1 cellular context compared by ENCODE assay signal in genomic region chr1:1505366-1505798, GRCh38.
TF ChIP-seq lines count a peak whose summit lies in the region.
"Not testable (repeated sequence)": the region's sequence is repeated elsewhere in the genome, so short reads cannot be mapped to it uniquely, and the experiment has no call there.

No MANE protein-coding gene starts in this region.

TF ChIP-seq in K562, 482 proteins besides CTCF, POLR2A, EP300 and RAD21 (continues in another document):
- TF ChIP-seq ETV1 (tag; conservative IDR thresholded peaks at IDR 0.05; ENCODE audit: low read depth) (peak; percentile 94), ZNF644 (tag; IDR thresholded peaks at IDR 0.05; ENCODE audit: low read depth) (0 out of 2 replicates have a peak, but pooled peaks have one; percentile 56), ZBTB12 (CRISPR knock-in tag; IDR thresholded peaks at IDR 0.05) (peak; percentile 19; the same call in 1 of the 2 replicates), ATF1 (tag; IDR thresholded peaks at IDR 0.05) (peak; percentile 69), ZFX (CRISPR knock-in tag; IDR thresholded peaks at IDR 0.05) (peak; percentile 71), ZNF592 (IDR thresholded peaks at IDR 0.05) (peak; percentile 43; the same call in 1 of the 2 replicates), RBFOX2 (IDR thresholded peaks at IDR 0.05; ENCODE audit: low read depth, low read length) (peak; percentile 48; the same call in 1 of the 2 replicates), ETV5 (CRISPR knock-in tag; IDR thresholded peaks at IDR 0.05; ENCODE audit: low read depth) (peak; percentile 73; the same call in 1 of the 2 replicates), GABPA (tag; conservative IDR thresholded peaks at IDR 0.05; ENCODE audit: low read depth) (peak; percentile 82), LCOR (CRISPR knock-in tag; IDR thresholded peaks at IDR 0.05) (peak; percentile 67; the same call in 1 of the 2 replicates), GABPB1 (CRISPR knock-in tag; IDR thresholded peaks at IDR 0.05) (peak; percentile 58; the same call in 1 of the 2 replicates), SP1 (CRISPR knock-in tag; IDR thresholded peaks at IDR 0.05) (peak; percentile 0; the same call in 1 of the 2 replicates), VEZF1 (CRISPR knock-in tag; IDR thresholded peaks at IDR 0.05) (peak; percentile 58), CXXC5 (CRISPR knock-in tag; IDR thresholded peaks at IDR 0.05) (peak; percentile 38), ATF3 (IDR thresholded peaks at IDR 0.05) (0 out of 2 replicates have a peak, but pooled peaks have one; percentile 3), RB1 (IDR thresholded peaks at IDR 0.05; ENCODE audit: low read depth) (0 out of 2 replicates have a peak, but pooled peaks have one; percentile 17), EP400 (IDR thresholded peaks at IDR 0.05) (peak; percentile 45; the same call in 1 of the 2 replicates), ZBTB11 (CRISPR knock-in tag; IDR thresholded peaks at IDR 0.05) (peak in 1 of 3 experiments; percentile 78; a peak in 2 of 6 replicates), TOE1 (IDR thresholded peaks at IDR 0.05; ENCODE audit: borderline replicate concordance) (peak; percentile 50; the same call in 1 of the 2 replicates), ARID4B (CRISPR knock-in tag; IDR thresholded peaks at IDR 0.05) (0 out of 2 replicates have a peak, but pooled peaks have one; percentile 57), LEF1 (IDR thresholded peaks at IDR 0.05) (0 out of 2 replicates have a peak, but pooled peaks have one; percentile 1), GTF2E2 (tag; IDR thresholded peaks at IDR 0.05) (peak; percentile 71; the same call in 1 of the 2 replicates), ZNF639 (CRISPR knock-in tag; conservative IDR thresholded peaks at IDR 0.05 in 1 of 2, IDR thresholded peaks at IDR 0.05 in 1 of 2) (0 out of 4 replicates have a peak, but pooled peaks of 1 of the 2 experiments have one; percentile 48), HNRNPLL (IDR thresholded peaks at IDR 0.05; ENCODE audit: low read depth, low read length, poor library complexity, severe bottlenecking) (peak; percentile 20)
- TF ChIP-seq ATF1 (CRISPR knock-in tag; IDR thresholded peaks at IDR 0.05); ATF3 (CRISPR knock-in tag; conservative IDR thresholded peaks at IDR 0.05); TOE1 (CRISPR knock-in tag; IDR thresholded peaks at IDR 0.05; ENCODE audit: borderline replicate concordance, low read depth): not testable (repeated sequence)
